ENCODE assay signal across 1 cellular context in the genomic region with DNA sequence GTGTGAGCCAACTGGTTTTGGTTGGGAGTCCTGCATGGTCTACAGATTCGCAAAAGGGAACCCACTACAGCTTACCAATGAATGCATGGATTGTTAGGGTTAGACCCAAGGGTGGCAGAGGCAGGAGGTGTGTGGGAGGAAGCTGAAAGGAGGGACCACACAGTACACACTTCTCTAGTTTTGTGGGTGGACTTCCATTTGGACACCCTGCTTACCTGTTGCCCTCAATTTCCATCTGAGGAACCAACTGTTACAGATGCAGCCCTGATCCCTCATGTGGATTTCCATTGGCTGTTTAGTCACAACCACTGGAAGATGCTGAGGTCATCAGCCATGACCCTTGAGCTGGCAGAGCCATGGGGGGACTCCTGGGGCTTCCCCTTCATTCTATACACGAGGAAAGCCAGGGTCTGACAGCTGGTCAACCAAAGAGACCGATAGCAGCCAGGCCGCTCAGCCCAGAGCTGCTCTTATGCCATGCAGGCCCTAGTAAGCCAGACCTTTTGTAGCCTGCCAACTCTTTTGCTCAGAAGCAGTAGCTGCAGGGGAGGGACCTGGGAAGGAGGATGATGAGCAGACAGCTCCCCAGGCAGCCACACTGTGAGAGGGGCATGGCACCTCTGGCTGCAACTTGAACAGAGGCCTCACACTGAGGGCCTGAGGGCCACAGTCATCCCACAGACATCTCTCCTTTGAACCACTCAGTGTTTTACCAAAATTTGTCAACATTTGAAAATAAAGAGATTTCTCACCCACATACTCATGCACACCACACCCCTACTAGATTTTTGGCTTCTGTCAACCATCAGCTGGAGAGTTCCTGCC.
TF ChIP-seq lines count a peak whose summit lies in the region.

No MANE protein-coding gene starts in this region.

TF ChIP-seq in neural cell, 6 proteins besides CTCF, POLR2A, EP300 and RAD21 (continued from another document):
- TF ChIP-seq, protein P1, sequence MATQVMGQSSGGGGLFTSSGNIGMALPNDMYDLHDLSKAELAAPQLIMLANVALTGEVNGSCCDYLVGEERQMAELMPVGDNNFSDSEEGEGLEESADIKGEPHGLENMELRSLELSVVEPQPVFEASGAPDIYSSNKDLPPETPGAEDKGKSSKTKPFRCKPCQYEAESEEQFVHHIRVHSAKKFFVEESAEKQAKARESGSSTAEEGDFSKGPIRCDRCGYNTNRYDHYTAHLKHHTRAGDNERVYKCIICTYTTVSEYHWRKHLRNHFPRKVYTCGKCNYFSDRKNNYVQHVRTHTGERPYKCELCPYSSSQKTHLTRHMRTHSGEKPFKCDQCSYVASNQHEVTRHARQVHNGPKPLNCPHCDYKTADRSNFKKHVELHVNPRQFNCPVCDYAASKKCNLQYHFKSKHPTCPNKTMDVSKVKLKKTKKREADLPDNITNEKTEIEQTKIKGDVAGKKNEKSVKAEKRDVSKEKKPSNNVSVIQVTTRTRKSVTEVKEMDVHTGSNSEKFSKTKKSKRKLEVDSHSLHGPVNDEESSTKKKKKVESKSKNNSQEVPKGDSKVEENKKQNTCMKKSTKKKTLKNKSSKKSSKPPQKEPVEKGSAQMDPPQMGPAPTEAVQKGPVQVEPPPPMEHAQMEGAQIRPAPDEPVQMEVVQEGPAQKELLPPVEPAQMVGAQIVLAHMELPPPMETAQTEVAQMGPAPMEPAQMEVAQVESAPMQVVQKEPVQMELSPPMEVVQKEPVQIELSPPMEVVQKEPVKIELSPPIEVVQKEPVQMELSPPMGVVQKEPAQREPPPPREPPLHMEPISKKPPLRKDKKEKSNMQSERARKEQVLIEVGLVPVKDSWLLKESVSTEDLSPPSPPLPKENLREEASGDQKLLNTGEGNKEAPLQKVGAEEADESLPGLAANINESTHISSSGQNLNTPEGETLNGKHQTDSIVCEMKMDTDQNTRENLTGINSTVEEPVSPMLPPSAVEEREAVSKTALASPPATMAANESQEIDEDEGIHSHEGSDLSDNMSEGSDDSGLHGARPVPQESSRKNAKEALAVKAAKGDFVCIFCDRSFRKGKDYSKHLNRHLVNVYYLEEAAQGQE (IDR thresholded peaks at IDR 0.05; ENCODE audit: borderline replicate concordance): no peak
- no peak for TF ChIP-seq MXI1 (conservative IDR thresholded peaks at IDR 0.05; ENCODE audit: poor library complexity, severe bottlenecking)
- no peak for TF ChIP-seq TAF1 (IDR thresholded peaks at IDR 0.05; ENCODE audit: low read depth)
- TF ChIP-seq SMC3 (conservative IDR thresholded peaks at IDR 0.05; ENCODE audit: poor library complexity): no peak
- TF ChIP-seq EZH2 (IDR thresholded peaks at IDR 0.05; ENCODE audit: borderline replicate concordance, insufficient read depth, low read length, poor library complexity, severe bottlenecking): no peak
TF ChIP-seq in neural cell: peak in this region for 0.
